Comparison of ENCODE assay signal across 10 cellular contexts in the genomic region with DNA sequence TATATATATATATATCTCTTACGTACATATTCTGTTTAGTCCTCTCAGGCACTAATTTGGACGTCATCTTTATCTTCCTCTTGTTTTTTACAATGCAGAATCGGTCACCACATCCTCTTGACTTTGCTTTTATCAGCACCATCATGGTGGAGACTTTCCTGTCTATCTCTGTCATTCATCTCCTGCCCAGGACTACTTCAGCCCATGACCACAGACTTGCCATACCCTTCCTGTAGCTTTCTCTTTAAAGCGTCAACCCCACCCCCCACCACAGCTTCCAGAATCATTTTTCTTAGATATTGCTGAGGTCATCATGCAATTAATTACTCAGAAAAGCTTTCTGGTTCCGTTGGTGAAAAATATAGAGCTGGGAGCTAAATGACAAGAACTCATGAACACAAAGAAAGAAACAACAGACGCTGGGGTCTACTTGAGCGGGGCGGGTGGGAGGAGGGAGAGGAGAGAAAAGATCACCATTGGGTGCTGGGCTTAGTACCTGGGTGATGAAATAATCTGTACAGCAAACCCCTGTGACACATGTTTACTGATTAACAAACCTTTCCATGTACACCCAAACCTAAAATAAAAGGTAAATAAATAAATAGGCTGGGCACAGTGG. TPM values are rescaled to one million over a fixed set of nuclear protein-coding genes. Genes with fewer than 3 reads are reported as not detected.
DNase-seq lines count a peak whose midpoint lies in the region; ATAC-seq and TF ChIP-seq lines count a peak whose summit lies in the region.
"Had no signal": no experiment of that assay in that cellular context is flagged by ENCODE, and none has a peak within 500 bp of the region (broad histone marks: within the 10 kb centered on the region; RNA-seq: fewer than 3 reads in every experiment).

No MANE protein-coding gene starts in this region.

- no peaks in the 10 kb centered on the region for H3K36me3 ChIP-seq in mucosa of descending colon (ENCODE audit: low read depth)

- peak; percentile 83 for ATAC-seq in mucosa of descending colon

- H3K27ac Mint-ChIP-seq in stimulated activated naive CD8-positive, alpha-beta T cell treated with anti-CD3 and anti-CD28 coated beads, Interleukin-15, Interleukin-2, amounts not matched to agents 100 ng/mL and 50 ng/mL, for 24 hours: peak overlapping the region; percentile 90

- peak; percentile 26 for DNase-seq in NOMO-1 treated with DMSO at 0.1 percent for 48 hours (lab: John Stamatoyannopoulos, UW; ENCODE audit: unreplicated experiment)
- no peak for DNase-seq in NOMO-1 treated with dmso at 0.1 percent for 144 hours (lab: John Stamatoyannopoulos, UW; ENCODE audit: unreplicated experiment)
- DNase-seq in activated T-cell treated with anti-CD3 and anti-CD28 coated beads, Interleukin-2, amount 50 U/mL, for 1 hour: peak; percentile 45
- peak in 1 of 3 donors; percentile 15 for DNase-seq in mucosa of descending colon
- DNase-seq in NCI-H146 (lab: John Stamatoyannopoulos, UW): no peak
- no peak for DNase-seq in DMS53 (lab: John Stamatoyannopoulos, UW)
- DNase-seq in inferior parietal cortex (ENCODE audit: extremely low spot score): no peak
- DNase-seq: NCI-H1694 had no signal

- no peaks in the 10 kb centered on the region for H3K4me1 ChIP-seq in mucosa of descending colon (ENCODE audit: low read depth)

- H3K36me3 Mint-ChIP-seq in stimulated activated naive CD8-positive, alpha-beta T cell treated with anti-CD3 and anti-CD28 coated beads, Interleukin-15, Interleukin-2, amounts not matched to agents 100 ng/mL and 50 ng/mL, for 24 hours (ENCODE audit: low read depth): no peaks in the 10 kb centered on the region

- peaks cover 26% of the 10 kb centered on the region for H3K4me1 Mint-ChIP-seq in stimulated activated naive CD8-positive, alpha-beta T cell treated with anti-CD3 and anti-CD28 coated beads, Interleukin-15, Interleukin-2, amounts not matched to agents 100 ng/mL and 50 ng/mL, for 24 hours (ENCODE audit: low read depth)
- H3K4me1 Mint-ChIP-seq: neural crest cell had no signal

- H3K4me3 Mint-ChIP-seq in stimulated activated naive CD8-positive, alpha-beta T cell treated with anti-CD3 and anti-CD28 coated beads, Interleukin-15, Interleukin-2, amounts not matched to agents 100 ng/mL and 50 ng/mL, for 24 hours: peak overlapping the region; percentile 70
- H3K4me3 Mint-ChIP-seq: neural crest cell had no signal

- no peak overlapping the region for H3K4me3 ChIP-seq in mucosa of descending colon

- H3K9me3 ChIP-seq in mucosa of descending colon: no peaks in the 10 kb centered on the region

- intact Hi-C loops in mucosa of descending colon (cut with DNase I, micrococcal nuclease): no loop called here

- no peaks in the 10 kb centered on the region for H3K9me3 Mint-ChIP-seq in stimulated activated naive CD8-positive, alpha-beta T cell treated with anti-CD3 and anti-CD28 coated beads, Interleukin-15, Interleukin-2, amounts not matched to agents 100 ng/mL and 50 ng/mL, for 24 hours

- no peaks in the 10 kb centered on the region for H3K27me3 Mint-ChIP-seq in stimulated activated naive CD8-positive, alpha-beta T cell treated with anti-CD3 and anti-CD28 coated beads, Interleukin-15, Interleukin-2, amounts not matched to agents 100 ng/mL and 50 ng/mL, for 24 hours

- no peak for TF ChIP-seq CTCF in mucosa of descending colon (IDR thresholded peaks at IDR 0.05)

RNA-seq across cellular contexts. Expression of gene PRKX, which starts 30.5 kb away (rescaled TPM):
- total RNA-seq in mucosa of descending colon: 10 to 100 TPM; 10.5 to 22.4 (median 21.5) TPM

Comparison
In these comparisons a context has a peak if more than half of its experiments do, and no peak if none do; other contexts are left out.
1. DNase-seq: peak in NOMO-1 treated with DMSO at 0.1 percent for 48 hours (single experiment) and activated T-cell treated with anti-CD3 and anti-CD28 coated beads, Interleukin-2, amount 50 U/mL, for 1 hour (single experiment); none in NOMO-1 treated with dmso at 0.1 percent for 144 hours (single experiment), NCI-H146 (single experiment), DMS53 (single experiment) and inferior parietal cortex (single experiment).